In genomic region chr15:42165081-42165480, GRCh38 we compare ENCODE assay signal across 1 cellular context.
TF ChIP-seq lines count a peak whose summit lies in the region.

No MANE protein-coding gene starts in this region.

TF ChIP-seq in GM12878, 131 proteins besides CTCF, POLR2A, EP300 and RAD21:
- TF ChIP-seq IRF4 (IDR thresholded peaks at IDR 0.05; ENCODE audit: low read depth, low read length) (no peak), BCL3 (IDR thresholded peaks at IDR 0.05; ENCODE audit: borderline replicate concordance, insufficient read depth, low read depth, low read length, poor library complexity, severe bottlenecking) (peak; percentile 39), ATF3 (IDR thresholded peaks at IDR 0.05; ENCODE audit: borderline replicate concordance, extremely low read depth, low read depth, low read length) (no peak), KDM1A (IDR thresholded peaks at IDR 0.05; ENCODE audit: borderline replicate concordance) (no peak), ZNF384 (IDR thresholded peaks at IDR 0.05; ENCODE audit: borderline replicate concordance, low read depth, low read length) (no peak)
